11 cellular contexts compared by ENCODE assay signal in genomic region chr14:73775339-73776193, GRCh38.
A peak's percentile ranks its signal among the peaks of the same experiment; 100 is the strongest.
DNase-seq lines count a peak whose midpoint lies in the region; ATAC-seq and TF ChIP-seq lines count a peak whose summit lies in the region.
"Had no signal": no experiment of that assay in that cellular context is flagged by ENCODE, and none has a peak within 500 bp of the region (broad histone marks: within the 10 kb centered on the region; RNA-seq: fewer than 3 reads in every experiment).

No MANE protein-coding gene starts in this region.

- H3K4me2 ChIP-seq in BLaER1: peak overlapping the region; percentile 25; the same call in 1 of the 2 replicates
- H3K4me2 ChIP-seq in IMR-90 (ENCODE audit: low read depth, low read length): no peak overlapping the region

- no peak overlapping the region for H3K4ac ChIP-seq in IMR-90 (ENCODE audit: low read depth, low read length)

- peak overlapping the region; percentile 16; the same call in 1 of the 2 replicates for H3K23ac ChIP-seq in IMR-90 (ENCODE audit: low read depth, low read length)

- ATAC-seq in IMR-90 (ENCODE audit: low read depth): no peak
- ATAC-seq in activated CD4-positive, CD25-positive, alpha-beta regulatory T cell treated with anti-CD3 and anti-CD28 coated beads, Interleukin-2, amount 50 U/mL, for 24 hours: no peak

- DNase-seq in IMR-90: no peak
- DNase-seq in epithelial cell of esophagus (ENCODE audit: low read depth): peak; percentile 64
- DNase-seq in sigmoid colon: peak; percentile 56
- no peak for DNase-seq in BE2C
- DNase-seq in NCI-H1417 treated with DMSO at 0.1 percent for 48 hours (lab: John Stamatoyannopoulos, UW): no peak
- no peak for DNase-seq in hepatic stellate cell (ENCODE audit: low spot score)
- DNase-seq: NCI-H1417, nephron progenitor cell had no signal

- H4K8ac ChIP-seq in IMR-90 (ENCODE audit: low read depth in 2 of 2, low read length in 2 of 2): no peak overlapping the region

- H3K4me1 ChIP-seq in BLaER1 (peaks cover 96% of the 10 kb centered on the region), IMR-90 (ENCODE audit: control insufficient read depth, insufficient read depth, low read length) (peaks cover 15% of the 10 kb centered on the region), sigmoid colon (peaks cover 2 to 86% (median 79%) of the 10 kb centered on the region in 4 donors), BE2C (peaks cover 9% of the 10 kb centered on the region)

- TF ChIP-seq EP300 in sigmoid colon (IDR thresholded peaks at IDR 0.05): no peak

- TF ChIP-seq RAD21 in IMR-90 (IDR thresholded peaks at IDR 0.05; ENCODE audit: low read length): no peak

- H3K14ac ChIP-seq in IMR-90 (replicated peaks; ENCODE audit: low read depth, low read length): no peak overlapping the region

- H2AK5ac ChIP-seq in IMR-90 (ENCODE audit: low read depth, low read length): no peak overlapping the region

- WGBS in IMR-90 (ENCODE audit: extremely low coverage in 2 of 2, insufficient read length in 1 of 2), 2 experiments: 78% methylated on average over 6 of the region's 10 CpGs; no CpG with 5 or more reads in 1 of the 2 experiments
- WGBS in sigmoid colon, 2 donors: 87 to 90% methylated on average over 10 of the region's 10 CpGs

- H3K9ac ChIP-seq in BLaER1 (0 out of 2 replicates have a peak overlapping the region, but pooled peaks have one; percentile 2), IMR-90 (ENCODE audit: low read depth, low read length) (no peak overlapping the region)

- H2BK20ac ChIP-seq in IMR-90 (ENCODE audit: low read depth, low read length): no peak overlapping the region

- dilution Hi-C loops in IMR-90 (cut with HindIII; ENCODE audit: low sequenced_read_pairs, unreplicated experiment): no loop called here

- no peaks in the 10 kb centered on the region for H3K9me3 ChIP-seq in BLaER1
- H3K9me3 ChIP-seq in IMR-90 (ENCODE audit: control insufficient read depth, insufficient read depth, low read length): no peaks in the 10 kb centered on the region
- H3K9me3 ChIP-seq in sigmoid colon: no peaks in the 10 kb centered on the region
- no peaks in the 10 kb centered on the region for H3K9me3 ChIP-seq in BE2C

- in situ Hi-C loops in IMR-90 (cut with MboI; ENCODE audit: low sequenced_read_pairs): no loop called here

- no peak overlapping the region for H2BK120ac ChIP-seq in IMR-90 (ENCODE audit: low read depth, low read length)

- H3K56ac ChIP-seq in IMR-90 (ENCODE audit: extremely low read depth, insufficient read depth, low read length): no peak overlapping the region

- TF ChIP-seq CTCF in IMR-90 (conservative IDR thresholded peaks at IDR 0.05; ENCODE audit: low read depth, low read length) (no peak), epithelial cell of esophagus (IDR thresholded peaks at IDR 0.05; ENCODE audit: insufficient read depth, low read depth, low read length, missing control alignments) (no peak), sigmoid colon (IDR thresholded peaks at IDR 0.05) (no peak), BE2C (IDR thresholded peaks at IDR 0.05; ENCODE audit: low read depth, low read length) (no peak)

- H3K4me3 ChIP-seq in BLaER1 (no peak overlapping the region), IMR-90 (ENCODE audit: insufficient read depth, low read depth, low read length) (no peak overlapping the region), epithelial cell of esophagus (ENCODE audit: low read length) (no peak overlapping the region), sigmoid colon (no peak overlapping the region), BE2C (ENCODE audit: low read depth, low read length) (no peak overlapping the region)

- TF ChIP-seq POLR2A in IMR-90 (IDR thresholded peaks at IDR 0.05; ENCODE audit: low read depth, low read length) (no peak), sigmoid colon (IDR thresholded peaks at IDR 0.05) (no peak)

- peaks cover 48% of the 10 kb centered on the region for H3K9me1 ChIP-seq in IMR-90 (ENCODE audit: insufficient read depth, low read length)

- H2BK15ac ChIP-seq in IMR-90 (ENCODE audit: low read depth, low read length): no peak overlapping the region

- no peak overlapping the region for H2AK9ac ChIP-seq in IMR-90 (replicated peaks; ENCODE audit: low read depth, low read length, poor library complexity)

- H2BK5ac ChIP-seq in IMR-90 (ENCODE audit: low read depth, low read length, poor library complexity, severe bottlenecking): no peak overlapping the region

- no peaks in the 10 kb centered on the region for H3K27me3 ChIP-seq in BLaER1
- no peaks in the 10 kb centered on the region for H3K27me3 ChIP-seq in IMR-90 (ENCODE audit: control insufficient read depth, insufficient read depth, low read length)
- H3K27me3 ChIP-seq in sigmoid colon: no peaks in the 10 kb centered on the region
- H3K27me3 ChIP-seq in BE2C: no peaks in the 10 kb centered on the region

- peaks cover 94% of the 10 kb centered on the region for H4K20me1 ChIP-seq in BLaER1
- H4K20me1 ChIP-seq in IMR-90 (ENCODE audit: insufficient read depth, low read length): peaks cover 88% of the 10 kb centered on the region

- H3K18ac ChIP-seq in IMR-90 (ENCODE audit: low read depth, low read length): no peak overlapping the region

- intact Hi-C loops in IMR-90 (cut with micrococcal nuclease): no loop called here
- intact Hi-C loops in sigmoid colon (cut with DNase I): no loop called here

- no TSS peak for BruUV-seq in IMR-90 (replicated peaks; lab: Mats Ljungman, UMichigan)

- no peak overlapping the region for H4K5ac ChIP-seq in IMR-90 (ENCODE audit: low read depth, low read length)

- POLR2A ChIA-PET in IMR-90 (lab: Charles Lee; ENCODE audit: unreplicated experiment): no interaction called here

- peak overlapping the region; percentile 19 for H3K27ac ChIP-seq in BLaER1
- H3K27ac ChIP-seq in IMR-90 (ENCODE audit: insufficient read depth, low read length): no peak overlapping the region
- peak overlapping the region; percentile 46 to 78 (median 60) for H3K27ac ChIP-seq in sigmoid colon
- H3K27ac ChIP-seq: C4-2B had no signal

- peaks cover 35 to 86% of the 10 kb centered on the region in 2 experiments for H3K79me1 ChIP-seq in IMR-90 (ENCODE audit: low read depth in 1 of 2, low read length in 2 of 2)

- no peak overlapping the region for H4K91ac ChIP-seq in IMR-90 (ENCODE audit: insufficient read depth, low read depth, low read length)

- CTCF ChIA-PET in IMR-90 (lab: Yijun Ruan, JAX): no interaction called here

- H3K36me3 ChIP-seq in BLaER1: peaks cover 22% of the 10 kb centered on the region
- no peaks in the 10 kb centered on the region for H3K36me3 ChIP-seq in IMR-90 (ENCODE audit: control insufficient read depth, insufficient read depth, low read length)
- no peaks in the 10 kb centered on the region for H3K36me3 ChIP-seq in sigmoid colon
- H3K36me3 ChIP-seq in BE2C: no peaks in the 10 kb centered on the region

- no peak overlapping the region for H2AFZ ChIP-seq in IMR-90 (replicated peaks; ENCODE audit: low read length, poor library complexity)

TF ChIP-seq in IMR-90, 13 proteins besides CTCF, POLR2A, EP300 and RAD21:
- no peak for TF ChIP-seq CHD1 (IDR thresholded peaks at IDR 0.05; ENCODE audit: low read depth, low read length)
- no peak for TF ChIP-seq MXI1 (IDR thresholded peaks at IDR 0.05; ENCODE audit: borderline replicate concordance, low read depth, low read length)
- TF ChIP-seq CEBPB (IDR thresholded peaks at IDR 0.05; ENCODE audit: low read depth, low read length): no peak
- TF ChIP-seq FOS (IDR thresholded peaks at IDR 0.05; ENCODE audit: low read depth, low read length): no peak
- no peak for TF ChIP-seq RFX5 (IDR thresholded peaks at IDR 0.05; ENCODE audit: low read depth, low read length)
- no peak for TF ChIP-seq SMC3 (IDR thresholded peaks at IDR 0.05; ENCODE audit: low read depth, low read length)
- TF ChIP-seq RCOR1 (IDR thresholded peaks at IDR 0.05; ENCODE audit: insufficient replicate concordance, low read length): no peak
- no peak for TF ChIP-seq MAFK (IDR thresholded peaks at IDR 0.05; ENCODE audit: low read depth, low read length)
- no peak for TF ChIP-seq MAZ (IDR thresholded peaks at IDR 0.05; ENCODE audit: borderline replicate concordance, low read depth, low read length)
- no peak for TF ChIP-seq BHLHE40 (IDR thresholded peaks at IDR 0.05; ENCODE audit: low read depth, low read length)
- TF ChIP-seq USF2 (IDR thresholded peaks at IDR 0.05; ENCODE audit: low read depth, low read length): no peak

Comparison
In these comparisons a context has a peak if more than half of its experiments do, and no peak if none do; other contexts are left out.
1. DNase-seq: peak in epithelial cell of esophagus (single experiment) and sigmoid colon (single experiment); none in IMR-90 (single experiment), BE2C (single experiment), NCI-H1417 treated with DMSO at 0.1 percent for 48 hours (single experiment) and hepatic stellate cell (single experiment).